In genomic region chr2:19494241-19494640, GRCh38 we compare ENCODE assay signal across 33 cellular contexts.
"Had no signal": no experiment of that assay in that cellular context is flagged by ENCODE, and none has a peak within 500 bp of the region (broad histone marks: within the 10 kb centered on the region; RNA-seq: fewer than 3 reads in every experiment).

No MANE protein-coding gene starts in this region.

- H3K27me3 ChIP-seq: adrenal gland, ascending aorta, body of pancreas, brain microvascular endothelial cell, breast epithelium, cardiac muscle cell had no signal

- H3K27ac ChIP-seq: adrenal gland, ascending aorta, body of pancreas, brain microvascular endothelial cell, breast epithelium, cardiac muscle cell had no signal

- DNase-seq: activated effector memory CD4-positive, alpha-beta T cell treated with anti-CD3 and anti-CD28 coated beads, Interleukin-2, amount 50 U/mL, for 16 hours; activated effector memory CD4-positive, alpha-beta T cell treated with Interleukin-2 at 50 U/mL for 16 hours; activated gamma-delta T cell; activated gamma-delta T cell treated with Interleukin-2 at 50 U/mL for 16 hours; activated naive CD4-positive, alpha-beta T cell; activated naive CD4-positive, alpha-beta T cell treated with anti-CD3 and anti-CD28 coated beads for 36 hours; activated naive CD4-positive, alpha-beta T cell treated with anti-CD3 and anti-CD28 coated beads, Interleukin-2, amount 10 ng/mL, durations not matched to agents 7 days and 5 days; activated naive CD4-positive, alpha-beta T cell treated with anti-CD3 and anti-CD28 coated beads, Interleukin-2, amount 50 U/mL, for 16 hours; activated naive CD4-positive, alpha-beta T cell treated with Interleukin-2 at 50 U/mL for 16 hours; activated naive CD8-positive, alpha-beta T cell treated with anti-CD3 and anti-CD28 coated beads for 36 hours; activated naive CD8-positive, alpha-beta T cell treated with anti-CD3 and anti-CD28 coated beads, Interleukin-2, amount 10 ng/mL, durations not matched to agents 7 days and 5 days; activated naive CD8-positive, alpha-beta T cell treated with anti-CD3 and anti-CD28 coated beads, Interleukin-2, amount 50 U/mL, for 24 hours; activated T-cell treated with anti-CD3 and anti-CD28 coated beads, Interleukin-2, amount 50 U/mL, for 24 hours; activated T-cell treated with anti-CD3 and anti-CD28 coated beads, Interleukin-2, amount 50 U/mL, for 4 hours; activated T-cell treated with anti-CD3 and anti-CD28 coated beads, Interleukin-2, amount 50 U/mL, for 48 hours; activated T-cell treated with anti-CD3 and anti-CD28 coated beads, Interleukin-2, amount 50 U/mL, for 72 hours; adrenal gland; amniotic stem cell; amygdala; anterior cingulate cortex; aorta; body of pancreas; brain microvascular endothelial cell; caudate nucleus; central memory CD4-positive, alpha-beta T cell; cerebellar nuclear complex had no signal

- H3K36me3 ChIP-seq: adrenal gland, ascending aorta, brain microvascular endothelial cell, breast epithelium, cardiac muscle cell had no signal

- FAIRE-seq: astrocyte, bronchial epithelial cell had no signal

- H3K4me3 ChIP-seq: adrenal gland, ascending aorta, body of pancreas, breast epithelium, cardiac muscle cell had no signal

- H3K4me1 ChIP-seq: adrenal gland, body of pancreas, breast epithelium had no signal

- H3K9me3 ChIP-seq: adrenal gland, ascending aorta, body of pancreas, breast epithelium had no signal

- ATAC-seq: activated naive CD4-positive, alpha-beta T cell treated with anti-CD3 and anti-CD28 coated beads, Interleukin-2, amount 50 U/mL, for 72 hours; activated naive CD8-positive, alpha-beta T cell treated with anti-CD3 and anti-CD28 coated beads, Interleukin-2, amount 50 U/mL, for 24 hours; activated T-cell treated with anti-CD3 and anti-CD28 coated beads, Interleukin-2, amount 50 U/mL, for 4 hours; activated T-cell treated with anti-CD3 and anti-CD28 coated beads, Interleukin-2, amount 50 U/mL, for 72 hours; activated T-helper 17 cell treated with anti-CD3 and anti-CD28 coated beads, Interleukin-2, amount 50 U/mL, for 72 hours; body of pancreas had no signal
